Comparison of ENCODE assay signal across 1 cellular context in the genomic region with DNA sequence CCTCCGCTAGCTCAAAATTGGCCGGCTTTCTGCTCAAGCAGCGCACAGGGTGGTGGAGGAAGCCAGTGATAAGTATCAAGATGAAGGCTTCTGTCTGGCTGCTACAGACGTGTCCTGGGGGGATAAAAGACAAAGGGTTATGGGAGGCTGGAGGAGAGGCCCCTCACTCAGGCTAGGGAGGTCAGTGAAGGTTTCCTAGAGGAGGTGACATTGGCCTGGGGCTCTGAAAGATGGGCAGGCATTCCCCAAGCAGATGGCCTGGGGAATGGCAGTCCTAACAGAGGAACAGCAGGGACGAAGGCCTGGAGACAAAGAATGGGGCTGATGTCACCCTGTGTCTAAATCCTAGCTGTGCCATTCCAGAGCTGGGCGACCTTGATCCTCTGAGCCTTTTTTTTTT.
TF ChIP-seq lines count a peak whose summit lies in the region.

No MANE protein-coding gene starts in this region.

TF ChIP-seq in HepG2, 621 proteins besides CTCF, POLR2A, EP300 and RAD21:
- TF ChIP-seq, protein P1, sequence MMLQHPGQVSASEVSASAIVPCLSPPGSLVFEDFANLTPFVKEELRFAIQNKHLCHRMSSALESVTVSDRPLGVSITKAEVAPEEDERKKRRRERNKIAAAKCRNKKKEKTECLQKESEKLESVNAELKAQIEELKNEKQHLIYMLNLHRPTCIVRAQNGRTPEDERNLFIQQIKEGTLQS (CRISPR knock-in tag; IDR thresholded peaks at IDR 0.05): 0 out of 2 replicates have a peak, but pooled peaks have one; percentile 38
- no peak for TF ChIP-seq ZNF562 (CRISPR knock-in tag; IDR thresholded peaks at IDR 0.05; ENCODE audit: borderline replicate concordance)
TF ChIP-seq in HepG2: peak in this region for 1.
